26 cellular contexts compared by ENCODE assay signal in the genomic region with DNA sequence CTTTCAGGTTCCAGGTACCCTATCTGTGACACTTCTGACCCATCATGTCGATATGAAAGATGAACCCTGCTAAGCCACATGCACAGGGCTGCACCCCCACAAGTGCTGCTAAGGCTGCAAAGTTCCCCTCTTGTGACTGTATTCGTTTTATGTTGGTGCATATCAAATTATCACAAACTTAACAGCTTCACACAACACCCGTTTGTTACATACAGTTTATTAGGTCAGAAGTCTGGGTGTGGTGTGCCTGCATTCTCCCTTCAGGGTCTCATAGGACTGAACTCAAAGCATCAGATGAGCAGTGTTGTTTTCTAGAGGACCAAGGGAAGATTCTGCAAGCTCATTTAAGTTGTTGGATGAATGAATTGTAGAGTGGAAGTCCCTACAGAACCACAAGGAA.
DNase-seq lines count a peak whose midpoint lies in the region; ATAC-seq, FAIRE-seq and TF ChIP-seq lines count a peak whose summit lies in the region.
"Had no signal": no experiment of that assay in that cellular context is flagged by ENCODE, and none has a peak within 500 bp of the region (broad histone marks: within the 10 kb centered on the region; RNA-seq: fewer than 3 reads in every experiment).

No MANE protein-coding gene starts in this region.

- in situ Hi-C loops in K562 (cut with MboI) = no loop called here

- H3K27ac ChIP-seq in PC-9 (no peak overlapping the region), K562 (ENCODE audit: extremely low read depth, low read depth, low read length) (no peak overlapping the region), osteoblast (ENCODE audit: low read depth, low read length) (no peak overlapping the region)
- no peak overlapping the region for H3K27ac ChIP-seq in effector memory CD4-positive, alpha-beta T cell (ENCODE audit: insufficient read depth, low read length, poor library complexity, severe bottlenecking)
- H3K27ac ChIP-seq: BLaER1 had no signal

- DNase-seq in PC-9 = no peak
- DNase-seq in K562 (ENCODE audit: extremely low read depth in 1 of 4, low spot score in 3 of 4) = no peak
- no peak for DNase-seq in left colon
- DNase-seq in osteoblast (ENCODE audit: insufficient read length, low spot score, missing footprints) = peak; percentile 75
- DNase-seq in effector memory CD4-positive, alpha-beta T cell = no peak
- DNase-seq in DMS79 treated with DMSO at 0.1 percent for 48 hours (lab: John Stamatoyannopoulos, UW) = no peak
- DNase-seq in activated CD4-positive, alpha-beta memory T cell treated with anti-CD3 and anti-CD28 coated beads for 36 hours = no peak
- DNase-seq: 8988T; ACHN; BE2C; C1 segment of cervical spinal cord; Caco-2; Calu3; CD4-positive, alpha-beta T cell; CD8-positive, alpha-beta T cell; DMS 273 treated with DMSO at 0.1 percent for 48 hours; DMS153; DMS53; DMS79; GF-D8 had no signal

- intact Hi-C loops in PC-9 (cut with micrococcal nuclease; ENCODE audit: unreplicated experiment) (no loop called here), K562 (cut with micrococcal nuclease) (no loop called here), left colon (cut with DNase I, micrococcal nuclease) (no loop called here)
- intact Hi-C loops in activated CD4-positive, alpha-beta memory T cell treated with anti-CD3 and anti-CD28 coated beads for 36 hours (cut with micrococcal nuclease) = no loop called here

- no peaks in the 10 kb centered on the region for H3K9me2 ChIP-seq in PC-9 (ENCODE audit: insufficient read depth)

- H3F3A ChIP-seq in PC-9 (ENCODE audit: insufficient read depth, low read depth) = no peaks in the 10 kb centered on the region; the same call in 1 of the 2 replicates

- no peaks in the 10 kb centered on the region for H3K27me3 ChIP-seq in PC-9 (ENCODE audit: insufficient read depth, low read depth)
- no peaks in the 10 kb centered on the region for H3K27me3 ChIP-seq in K562 (ENCODE audit: control insufficient read depth in 2 of 2, insufficient read depth in 2 of 2, low read length in 2 of 2)
- H3K27me3 ChIP-seq in osteoblast (ENCODE audit: insufficient read depth, low read length) = peaks cover 3% of the 10 kb centered on the region
- H3K27me3 ChIP-seq in effector memory CD4-positive, alpha-beta T cell (replicated peaks; ENCODE audit: control insufficient read depth, insufficient read depth, low read length, poor library complexity, severe bottlenecking) = no peaks in the 10 kb centered on the region
- H3K27me3 ChIP-seq: BE2C, BLaER1 had no signal

- H3K4me3 Mint-ChIP-seq in activated CD4-positive, alpha-beta memory T cell treated with anti-CD3 and anti-CD28 coated beads for 36 hours = no peak overlapping the region
- H3K4me3 Mint-ChIP-seq: CD4-positive, alpha-beta T cell; CD8-positive, alpha-beta T cell had no signal

- no peaks in the 10 kb centered on the region for H3K9me1 ChIP-seq in K562 (ENCODE audit: control insufficient read depth, insufficient read depth, low read length)

- H3K9me3 ChIP-seq in PC-9 (ENCODE audit: insufficient read depth, low read depth) (no peaks in the 10 kb centered on the region), K562 (replicated peaks; ENCODE audit: control insufficient read depth, insufficient read depth, low read depth, low read length) (no peaks in the 10 kb centered on the region), osteoblast (ENCODE audit: low read depth, low read length) (no peaks in the 10 kb centered on the region)
- no peaks in the 10 kb centered on the region for H3K9me3 ChIP-seq in effector memory CD4-positive, alpha-beta T cell (ENCODE audit: control insufficient read depth, low read length)
- H3K9me3 ChIP-seq: BE2C, Caco-2 had no signal

- peaks cover 11% of the 10 kb centered on the region for H3K4me1 ChIP-seq in PC-9 (replicated peaks; ENCODE audit: insufficient read depth)
- no peaks in the 10 kb centered on the region for H3K4me1 ChIP-seq in K562 (replicated peaks in 1 of 2; ENCODE audit: control insufficient read depth in 2 of 2, insufficient read depth in 2 of 2, low read length in 2 of 2)
- no peaks in the 10 kb centered on the region for H3K4me1 ChIP-seq in osteoblast (ENCODE audit: insufficient read depth, low read length)
- H3K4me1 ChIP-seq in effector memory CD4-positive, alpha-beta T cell (ENCODE audit: control insufficient read depth, insufficient read depth, low read length, poor library complexity, severe bottlenecking) = no peaks in the 10 kb centered on the region
- H3K4me1 ChIP-seq: BE2C had no signal

- no peak overlapping the region for H3K4me3 ChIP-seq in PC-9
- no peak overlapping the region for H3K4me3 ChIP-seq in K562
- no peak overlapping the region for H3K4me3 ChIP-seq in osteoblast (ENCODE audit: insufficient read depth, low read length)
- H3K4me3 ChIP-seq in effector memory CD4-positive, alpha-beta T cell (ENCODE audit: insufficient read depth, low read depth, low read length, poor library complexity, severe bottlenecking) = no peak overlapping the region
- H3K4me3 ChIP-seq: BLaER1 had no signal

- no peak for TF ChIP-seq EP300 in K562 (IDR thresholded peaks at IDR 0.05; ENCODE audit: low read length)

- POLR2A ChIA-PET in PC-9 (lab: Charles Lee; ENCODE audit: unreplicated experiment) = no interaction called here
- POLR2A ChIA-PET in K562 (lab: Yijun Ruan, JAX) = interaction anchor here (1.1 kb wide), 1 partner anchor 14 kb away, joined by 5 read pairs; no protein-coding TSS in a partner anchor
- POLR2A ChIA-PET in activated CD4-positive, alpha-beta memory T cell treated with anti-CD3 and anti-CD28 coated beads for 36 hours (lab: Charles Lee) = no interaction called here

- H3K36me3 Mint-ChIP-seq in activated CD4-positive, alpha-beta memory T cell treated with anti-CD3 and anti-CD28 coated beads for 36 hours = no peaks in the 10 kb centered on the region
- H3K36me3 Mint-ChIP-seq: CD8-positive, alpha-beta T cell had no signal

- H3K27ac Mint-ChIP-seq in activated CD4-positive, alpha-beta memory T cell treated with anti-CD3 and anti-CD28 coated beads for 36 hours = no peak overlapping the region
- H3K27ac Mint-ChIP-seq: CD4-positive, alpha-beta T cell; CD8-positive, alpha-beta T cell had no signal

- no peaks in the 10 kb centered on the region for H4K20me1 ChIP-seq in PC-9 (ENCODE audit: insufficient read depth)
- no peaks in the 10 kb centered on the region for H4K20me1 ChIP-seq in K562 (replicated peaks; ENCODE audit: control insufficient read depth, insufficient read depth, low read length)
- H4K20me1 ChIP-seq in osteoblast (ENCODE audit: insufficient read depth, low read length) = no peaks in the 10 kb centered on the region
- H4K20me1 ChIP-seq: BLaER1 had no signal

- H3K9me3 Mint-ChIP-seq in activated CD4-positive, alpha-beta memory T cell treated with anti-CD3 and anti-CD28 coated beads for 36 hours = no peaks in the 10 kb centered on the region
- H3K9me3 Mint-ChIP-seq: CD4-positive, alpha-beta T cell; CD8-positive, alpha-beta T cell had no signal

- no peaks in the 10 kb centered on the region for H3K79me2 ChIP-seq in PC-9 (ENCODE audit: low read depth)
- H3K79me2 ChIP-seq in K562 (ENCODE audit: control insufficient read depth, insufficient read depth, low read length) = no peaks in the 10 kb centered on the region
- no peaks in the 10 kb centered on the region for H3K79me2 ChIP-seq in osteoblast (ENCODE audit: insufficient read depth, low read length)

- peak; percentile 66 for FAIRE-seq in K562 (lab: Jason Lieb, UNC)
- FAIRE-seq: A204.1, G401.6, GM12891, GM19239 had no signal

- H3K4me2 ChIP-seq in PC-9 = peak overlapping the region; percentile 3; the same call in 1 of the 2 replicates
- no peak overlapping the region for H3K4me2 ChIP-seq in K562 (ENCODE audit: insufficient read depth, low read length)
- H3K4me2 ChIP-seq in osteoblast (ENCODE audit: insufficient read depth, low read length) = no peak overlapping the region
- H3K4me2 ChIP-seq: BLaER1 had no signal

- no peak for ATAC-seq in K562
- peak; percentile 53 for ATAC-seq in left colon
- ATAC-seq in GM21526 (IDR thresholded peaks at IDR 0.05; ENCODE audit: low FRiP score, unreplicated experiment) = no peak
- ATAC-seq: CD8-positive, alpha-beta T cell had no signal

- TF ChIP-seq CTCF in PC-9 (conservative IDR thresholded peaks at IDR 0.05) (no peak), K562 (IDR thresholded peaks at IDR 0.05 in 2 of 3, conservative IDR thresholded peaks at IDR 0.05 in 1 of 3; ENCODE audit: insufficient read depth in 2 of 3, low read depth in 1 of 3, low read length in 3 of 3) (no peak), osteoblast (IDR thresholded peaks at IDR 0.05; ENCODE audit: extremely low read depth, low read depth, low read length) (no peak)

- 15% methylated on average over 3 of the region's 3 CpGs for WGBS in K562 (ENCODE audit: insufficient coverage, low coverage, missing lambda C conversion rate)

- no peak for TF ChIP-seq RAD21 in K562 (CRISPR knock-in tag; conservative IDR thresholded peaks at IDR 0.05 in 1 of 2, IDR thresholded peaks at IDR 0.05 in 1 of 2)

- H3K36me3 ChIP-seq in PC-9 (ENCODE audit: low read depth) (no peaks in the 10 kb centered on the region), K562 (ENCODE audit: control insufficient read depth, insufficient read depth, low read length) (no peaks in the 10 kb centered on the region), osteoblast (ENCODE audit: insufficient read depth, low read length) (no peaks in the 10 kb centered on the region)
- H3K36me3 ChIP-seq in effector memory CD4-positive, alpha-beta T cell (ENCODE audit: control insufficient read depth, insufficient read depth, low read length) = no peaks in the 10 kb centered on the region
- H3K36me3 ChIP-seq: BE2C, BLaER1 had no signal

- BruUV-seq in PC-9 (replicated peaks; lab: Mats Ljungman, UMichigan) = no TSS peak
- BruUV-seq in K562 (replicated peaks; lab: Mats Ljungman, UMichigan) = no TSS peak

- H3K4me1 Mint-ChIP-seq in activated CD4-positive, alpha-beta memory T cell treated with anti-CD3 and anti-CD28 coated beads for 36 hours (ENCODE audit: low read depth) = no peaks in the 10 kb centered on the region

- no peak for TF ChIP-seq POLR2A in K562 (conservative IDR thresholded peaks at IDR 0.05)

- no peak overlapping the region for H2AFZ ChIP-seq in PC-9
- H2AFZ ChIP-seq in K562 (ENCODE audit: low read depth, low read length) = no peak overlapping the region
- no peak overlapping the region for H2AFZ ChIP-seq in osteoblast (ENCODE audit: low read length)

- H3K9ac ChIP-seq in K562 (ENCODE audit: insufficient read depth in 1 of 2, low read depth in 2 of 2, low read length in 2 of 2) = no peak overlapping the region
- H3K9ac ChIP-seq: BLaER1 had no signal

- CTCF ChIA-PET in PC-9 (lab: Charles Lee) = no interaction called here
- CTCF ChIA-PET in K562 (lab: Yijun Ruan, JAX; ENCODE audit: low intra/inter-chr PET ratio) = no interaction called here
- CTCF ChIA-PET in activated CD4-positive, alpha-beta memory T cell treated with anti-CD3 and anti-CD28 coated beads for 36 hours (lab: Charles Lee) = interaction anchor here (1.2 kb wide), 1 partner anchor 15 kb away, joined by 3 read pairs; no protein-coding TSS in a partner anchor

- peaks cover 3% of the 10 kb centered on the region for H3K27me3 Mint-ChIP-seq in activated CD4-positive, alpha-beta memory T cell treated with anti-CD3 and anti-CD28 coated beads for 36 hours
- H3K27me3 Mint-ChIP-seq: CD4-positive, alpha-beta T cell had no signal

TF ChIP-seq in K562, 482 proteins besides CTCF, POLR2A, EP300 and RAD21:
- TF ChIP-seq C11orf30 (IDR thresholded peaks at IDR 0.05; ENCODE audit: low read depth) (no peak), TEAD1 (CRISPR knock-in tag; IDR thresholded peaks at IDR 0.05) (no peak), SP1 (CRISPR knock-in tag; IDR thresholded peaks at IDR 0.05) (no peak)
